ENCODE assay signal across 1 cellular context in the genomic region with DNA sequence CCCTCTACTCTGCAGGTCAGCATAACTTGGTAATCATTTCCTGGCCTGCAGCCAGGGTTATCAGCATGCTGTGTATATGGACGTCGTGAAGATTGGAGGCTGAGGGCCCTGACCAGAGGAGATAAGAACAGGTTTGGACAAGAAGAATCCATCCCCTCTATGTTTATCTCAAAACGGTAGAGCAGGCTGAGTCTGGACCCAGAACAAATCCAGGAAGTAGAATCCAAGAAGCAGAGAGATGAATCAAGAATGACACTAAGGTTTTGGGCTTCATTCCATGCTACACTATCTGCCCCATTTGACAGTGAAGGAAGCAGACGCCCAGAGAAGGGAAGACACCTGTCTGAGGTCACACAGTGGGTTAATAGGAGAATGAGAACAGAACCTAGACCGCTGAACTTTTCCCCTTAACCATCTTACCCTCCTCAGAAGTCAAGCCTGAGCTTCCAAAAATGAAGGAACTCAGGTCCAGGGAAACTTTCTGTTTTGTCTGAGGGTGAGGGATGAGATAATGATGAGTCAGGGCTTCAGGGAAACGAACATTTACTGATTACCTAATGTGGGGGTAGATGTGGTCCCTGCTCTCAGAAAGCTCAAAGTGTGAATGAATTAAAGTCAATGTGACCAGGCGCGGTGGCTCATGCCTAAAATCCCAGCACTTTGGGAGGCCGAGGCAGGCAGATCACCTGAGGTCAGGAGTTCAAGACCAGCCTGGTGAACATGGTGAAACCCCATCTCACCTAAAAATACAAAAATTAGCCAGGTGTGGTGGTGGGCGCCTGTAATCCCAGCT.
TF ChIP-seq lines count a peak whose summit lies in the region.

No MANE protein-coding gene starts in this region.

TF ChIP-seq in HEK293, 187 proteins besides CTCF, POLR2A, EP300 and RAD21 (continued from another document):
- TF ChIP-seq, protein P1, sequence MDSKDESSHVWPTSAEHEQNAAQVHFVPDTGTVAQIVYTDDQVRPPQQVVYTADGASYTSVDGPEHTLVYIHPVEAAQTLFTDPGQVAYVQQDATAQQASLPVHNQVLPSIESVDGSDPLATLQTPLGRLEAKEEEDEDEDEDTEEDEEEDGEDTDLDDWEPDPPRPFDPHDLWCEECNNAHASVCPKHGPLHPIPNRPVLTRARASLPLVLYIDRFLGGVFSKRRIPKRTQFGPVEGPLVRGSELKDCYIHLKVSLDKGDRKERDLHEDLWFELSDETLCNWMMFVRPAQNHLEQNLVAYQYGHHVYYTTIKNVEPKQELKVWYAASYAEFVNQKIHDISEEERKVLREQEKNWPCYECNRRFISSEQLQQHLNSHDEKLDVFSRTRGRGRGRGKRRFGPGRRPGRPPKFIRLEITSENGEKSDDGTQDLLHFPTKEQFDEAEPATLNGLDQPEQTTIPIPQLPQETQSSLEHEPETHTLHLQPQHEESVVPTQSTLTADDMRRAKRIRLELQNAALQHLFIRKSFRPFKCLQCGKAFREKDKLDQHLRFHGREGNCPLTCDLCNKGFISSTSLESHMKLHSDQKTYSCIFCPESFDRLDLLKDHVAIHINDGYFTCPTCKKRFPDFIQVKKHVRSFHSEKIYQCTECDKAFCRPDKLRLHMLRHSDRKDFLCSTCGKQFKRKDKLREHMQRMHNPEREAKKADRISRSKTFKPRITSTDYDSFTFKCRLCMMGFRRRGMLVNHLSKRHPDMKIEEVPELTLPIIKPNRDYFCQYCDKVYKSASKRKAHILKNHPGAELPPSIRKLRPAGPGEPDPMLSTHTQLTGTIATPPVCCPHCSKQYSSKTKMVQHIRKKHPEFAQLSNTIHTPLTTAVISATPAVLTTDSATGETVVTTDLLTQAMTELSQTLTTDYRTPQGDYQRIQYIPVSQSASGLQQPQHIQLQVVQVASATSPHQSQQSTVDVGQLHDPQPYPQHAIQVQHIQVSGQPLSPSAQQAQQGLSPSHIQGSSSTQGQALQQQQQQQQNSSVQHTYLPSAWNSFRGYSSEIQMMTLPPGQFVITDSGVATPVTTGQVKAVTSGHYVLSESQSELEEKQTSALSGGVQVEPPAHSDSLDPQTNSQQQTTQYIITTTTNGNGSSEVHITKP (tag by site-specific recombination; IDR thresholded peaks at IDR 0.05) = 0 out of 2 replicates have a peak, but pooled peaks have one; percentile 21
- no peak for TF ChIP-seq ZBTB8A (tag by site-specific recombination; IDR thresholded peaks at IDR 0.05)
- TF ChIP-seq, protein P2, sequence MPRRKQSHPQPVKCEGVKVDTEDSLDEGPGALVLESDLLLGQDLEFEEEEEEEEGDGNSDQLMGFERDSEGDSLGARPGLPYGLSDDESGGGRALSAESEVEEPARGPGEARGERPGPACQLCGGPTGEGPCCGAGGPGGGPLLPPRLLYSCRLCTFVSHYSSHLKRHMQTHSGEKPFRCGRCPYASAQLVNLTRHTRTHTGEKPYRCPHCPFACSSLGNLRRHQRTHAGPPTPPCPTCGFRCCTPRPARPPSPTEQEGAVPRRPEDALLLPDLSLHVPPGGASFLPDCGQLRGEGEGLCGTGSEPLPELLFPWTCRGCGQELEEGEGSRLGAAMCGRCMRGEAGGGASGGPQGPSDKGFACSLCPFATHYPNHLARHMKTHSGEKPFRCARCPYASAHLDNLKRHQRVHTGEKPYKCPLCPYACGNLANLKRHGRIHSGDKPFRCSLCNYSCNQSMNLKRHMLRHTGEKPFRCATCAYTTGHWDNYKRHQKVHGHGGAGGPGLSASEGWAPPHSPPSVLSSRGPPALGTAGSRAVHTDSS (tag by site-specific recombination; IDR thresholded peaks at IDR 0.05) = no peak
- TF ChIP-seq ZNF600 (tag by site-specific recombination; IDR thresholded peaks at IDR 0.05) = 0 out of 2 replicates have a peak, but pooled peaks have one; percentile 21
- 0 out of 2 replicates have a peak, but pooled peaks have one; percentile 40 for TF ChIP-seq ZNF629 (tag by site-specific recombination; IDR thresholded peaks at IDR 0.05)
- TF ChIP-seq, protein P3, sequence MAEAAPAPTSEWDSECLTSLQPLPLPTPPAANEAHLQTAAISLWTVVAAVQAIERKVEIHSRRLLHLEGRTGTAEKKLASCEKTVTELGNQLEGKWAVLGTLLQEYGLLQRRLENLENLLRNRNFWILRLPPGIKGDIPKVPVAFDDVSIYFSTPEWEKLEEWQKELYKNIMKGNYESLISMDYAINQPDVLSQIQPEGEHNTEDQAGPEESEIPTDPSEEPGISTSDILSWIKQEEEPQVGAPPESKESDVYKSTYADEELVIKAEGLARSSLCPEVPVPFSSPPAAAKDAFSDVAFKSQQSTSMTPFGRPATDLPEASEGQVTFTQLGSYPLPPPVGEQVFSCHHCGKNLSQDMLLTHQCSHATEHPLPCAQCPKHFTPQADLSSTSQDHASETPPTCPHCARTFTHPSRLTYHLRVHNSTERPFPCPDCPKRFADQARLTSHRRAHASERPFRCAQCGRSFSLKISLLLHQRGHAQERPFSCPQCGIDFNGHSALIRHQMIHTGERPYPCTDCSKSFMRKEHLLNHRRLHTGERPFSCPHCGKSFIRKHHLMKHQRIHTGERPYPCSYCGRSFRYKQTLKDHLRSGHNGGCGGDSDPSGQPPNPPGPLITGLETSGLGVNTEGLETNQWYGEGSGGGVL (tag by site-specific recombination; IDR thresholded peaks at IDR 0.05) = peak; percentile 19; the same call in 1 of the 2 replicates
- TF ChIP-seq ZBTB48 (tag by site-specific recombination; IDR thresholded peaks at IDR 0.05) = peak; percentile 32; the same call in 1 of the 2 replicates
- peak; percentile 61; the same call in 1 of the 2 replicates for TF ChIP-seq PRDM1 (tag by site-specific recombination; IDR thresholded peaks at IDR 0.05)
